Comparison of ENCODE assay signal across 17 cellular contexts in genomic region chr3:126558336-126559071, GRCh38. TPM values are rescaled to one million over a fixed set of nuclear protein-coding genes. Genes with fewer than 3 reads are reported as not detected.
A peak's percentile ranks its signal among the peaks of the same experiment; 100 is the strongest.
DNase-seq lines count a peak whose midpoint lies in the region; TF ChIP-seq lines count a peak whose summit lies in the region.
"Had no signal": no experiment of that assay in that cellular context is flagged by ENCODE, and none has a peak within 500 bp of the region (broad histone marks: within the 10 kb centered on the region; RNA-seq: fewer than 3 reads in every experiment).

A gene with protein sequence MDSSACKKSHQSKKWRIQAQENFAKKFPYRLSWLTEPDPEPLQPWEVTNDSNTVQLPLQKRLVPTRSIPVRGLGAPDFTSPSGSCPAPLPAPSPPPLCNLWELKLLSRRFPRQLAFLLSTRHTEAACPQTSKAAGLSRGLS (minus strand): TSS chr3:126558932. CDS start chr3:126553390, 5,542 bp downstream.

- CTCF ChIA-PET in RWPE1 (lab: Yijun Ruan, JAX): interaction anchor here (0.6 kb wide), 1 partner anchor 468 kb away, joined by 3 read pairs; no protein-coding TSS in a partner anchor

- no peak within 1 kb of the TSS for H2BK5ac ChIP-seq in neuronal stem cell (ENCODE audit: low read length)

- TF ChIP-seq CTCF in RWPE1 (conservative IDR thresholded peaks at IDR 0.05; ENCODE audit: low read depth): no peak

- H3K4ac ChIP-seq in neuronal stem cell (ENCODE audit: low read length): no peak within 1 kb of the TSS

- no peak within 1 kb of the TSS for H3K4me2 ChIP-seq in neuronal stem cell (ENCODE audit: insufficient read depth, low read length, poor library complexity, severe bottlenecking)

- H3K9me3 ChIP-seq in neuronal stem cell (replicated peaks in 1 of 2; ENCODE audit: control insufficient read depth in 2 of 2, insufficient read depth in 1 of 2, low read depth in 1 of 2, low read length in 2 of 2): peaks cover 0 to 3% of the 10 kb centered on the region in 2 donors
- no peaks in the 10 kb centered on the region for H3K9me3 ChIP-seq in effector memory CD4-positive, alpha-beta T cell (ENCODE audit: control insufficient read depth, low read length)

- H3K79me1 ChIP-seq in neuronal stem cell (ENCODE audit: low read depth, low read length): peaks cover 5% of the 10 kb centered on the region

- H3K36me3 ChIP-seq in neuronal stem cell (replicated peaks in 1 of 2; ENCODE audit: control insufficient read depth in 2 of 2, insufficient read depth in 2 of 2, low read length in 2 of 2): no peaks in the 10 kb centered on the region
- no peaks in the 10 kb centered on the region for H3K36me3 ChIP-seq in effector memory CD4-positive, alpha-beta T cell (ENCODE audit: control insufficient read depth, insufficient read depth, low read length)

- no peak within 1 kb of the TSS for H2BK15ac ChIP-seq in neuronal stem cell (ENCODE audit: low read length)

- H3K23ac ChIP-seq in neuronal stem cell (ENCODE audit: low read depth, low read length, poor library complexity): no peak within 1 kb of the TSS

- H3K27me3 ChIP-seq in neuronal stem cell (ENCODE audit: control insufficient read depth in 3 of 3, insufficient read depth in 3 of 3, low read depth in 1 of 3, low read length in 3 of 3): peaks cover 0 to 8% (median 0%) of the 10 kb centered on the region in 3 experiments
- no peaks in the 10 kb centered on the region for H3K27me3 ChIP-seq in effector memory CD4-positive, alpha-beta T cell (replicated peaks; ENCODE audit: control insufficient read depth, insufficient read depth, low read length, poor library complexity, severe bottlenecking)

- POLR2A ChIA-PET in RWPE1 (lab: Yijun Ruan, JAX; ENCODE audit: low non-redundant PET): no interaction called here

- no peak within 1 kb of the TSS for H2AFZ ChIP-seq in neuronal stem cell (ENCODE audit: low read length)

- H2AK5ac ChIP-seq in neuronal stem cell (ENCODE audit: low read depth, low read length): peak within 1 kb of the TSS; percentile 11

- no peak within 1 kb of the TSS for H4K91ac ChIP-seq in neuronal stem cell (ENCODE audit: low read depth, low read length, poor library complexity)

- peak within 1 kb of the TSS; percentile 66 for H3K9ac ChIP-seq in neuronal stem cell (ENCODE audit: low read depth, low read length, poor library complexity)

- H4K8ac ChIP-seq in neuronal stem cell (ENCODE audit: low read depth, low read length): peak within 1 kb of the TSS; percentile 43

- no peak within 1 kb of the TSS for H3K18ac ChIP-seq in neuronal stem cell (ENCODE audit: low read length)

- H3K14ac ChIP-seq in neuronal stem cell (ENCODE audit: low read length): no peak within 1 kb of the TSS

- no peak within 1 kb of the TSS for H2BK120ac ChIP-seq in neuronal stem cell (ENCODE audit: low read depth, low read length)

- H3K4me3 ChIP-seq in neuronal stem cell (ENCODE audit: low read length in 2 of 2): no peak within 1 kb of the TSS
- H3K4me3 ChIP-seq in effector memory CD4-positive, alpha-beta T cell (ENCODE audit: insufficient read depth, low read depth, low read length, poor library complexity, severe bottlenecking): no peak within 1 kb of the TSS

- WGBS in neuronal stem cell (ENCODE audit: extremely low coverage in 2 of 2, insufficient read length in 2 of 2, insufficient replicate concordance in 1 of 2), 2 donors: no CpG with 5 or more reads among the region's 9 CpGs

- H2BK12ac ChIP-seq in neuronal stem cell (ENCODE audit: low read length): no peak within 1 kb of the TSS

- H3K4me1 ChIP-seq in neuronal stem cell (ENCODE audit: control insufficient read depth in 2 of 2, insufficient read depth in 1 of 2, low read depth in 1 of 2, low read length in 2 of 2): peaks cover 0 to 3% of the 10 kb centered on the region in 2 donors
- no peaks in the 10 kb centered on the region for H3K4me1 ChIP-seq in effector memory CD4-positive, alpha-beta T cell (ENCODE audit: control insufficient read depth, insufficient read depth, low read length, poor library complexity, severe bottlenecking)

- peak; percentile 56 for DNase-seq in activated effector memory CD4-positive, alpha-beta T cell treated with anti-CD3 and anti-CD28 coated beads, Interleukin-2, amount 50 U/mL, for 16 hours
- DNase-seq in activated effector memory CD4-positive, alpha-beta T cell treated with Interleukin-2 at 50 U/mL for 16 hours: no peak
- DNase-seq in ecto neural progenitor cell (ENCODE audit: low spot score) (peak; percentile 46), neuronal stem cell (ENCODE audit: low spot score) (no peak), ureter (ENCODE audit: low spot score) (peak; percentile 19), SIG-M5 treated with dmso at 0.1 percent for 504 hours (lab: John Stamatoyannopoulos, UW; ENCODE audit: unreplicated experiment) (no peak), RWPE1 (ENCODE audit: low spot score) (no peak)
- no peak for DNase-seq in effector memory CD4-positive, alpha-beta T cell
- DNase-seq: ACHN; effector CD8-positive, alpha-beta T cell; hippocampal formation; kidney glomerular epithelial cell; NCI-H748 treated with DMSO at 0.1 percent for 48 hours; nucleus accumbens had no signal

- H3K27ac ChIP-seq in neuronal stem cell (replicated peaks; ENCODE audit: low read length) (no peak within 1 kb of the TSS), RWPE1 (no peak within 1 kb of the TSS)
- H3K27ac ChIP-seq in effector memory CD4-positive, alpha-beta T cell (ENCODE audit: insufficient read depth, low read length, poor library complexity, severe bottlenecking): no peak within 1 kb of the TSS
- H3K27ac ChIP-seq: VCaP had no signal

RNA-seq across cellular contexts. Expression of the gene that starts here (rescaled TPM):
- 0.03 TPM for polyA plus RNA-seq in neuronal stem cell (2013, experiment 1 of 2)
- not detected for polyA plus RNA-seq in neuronal stem cell (2013, experiment 2 of 2)
- total RNA-seq in ureter: not detected
- total RNA-seq: CD8-positive, alpha-beta T cell; T-cell had no signal

Comparison
In these comparisons a context has a peak if more than half of its experiments do, and no peak if none do; other contexts are left out.
1. DNase-seq: peak in activated effector memory CD4-positive, alpha-beta T cell treated with anti-CD3 and anti-CD28 coated beads, Interleukin-2, amount 50 U/mL, for 16 hours (single experiment) and ecto neural progenitor cell (single experiment); none in activated effector memory CD4-positive, alpha-beta T cell treated with Interleukin-2 at 50 U/mL for 16 hours (single experiment), neuronal stem cell (single experiment), effector memory CD4-positive, alpha-beta T cell (0 of 3), SIG-M5 treated with dmso at 0.1 percent for 504 hours (single experiment) and RWPE1 (single experiment).
2. Peak in DNase-seq in ureter; RNA of the gene not detected or under 1 TPM.